Comparison of ENCODE assay signal across 23 cellular contexts in the genomic region with DNA sequence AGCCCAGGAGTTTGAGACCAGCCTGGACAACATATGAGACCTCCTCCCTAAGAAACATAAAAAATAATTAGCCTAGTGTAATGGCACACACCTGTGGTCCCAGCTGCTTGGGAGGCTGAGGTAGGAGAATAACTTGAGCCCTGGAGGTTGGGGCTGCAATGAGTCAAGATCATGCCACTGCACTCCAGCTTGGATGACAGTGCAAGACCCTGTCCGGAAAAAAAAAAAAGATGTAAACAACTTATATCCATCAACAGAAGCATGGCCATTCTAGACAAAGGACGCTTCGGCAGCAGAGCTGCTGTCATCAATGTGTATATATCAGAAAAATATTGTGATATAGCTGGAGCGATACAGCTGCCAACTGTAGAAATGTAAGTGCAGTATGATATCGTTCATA.
"Had no signal": no experiment of that assay in that cellular context is flagged by ENCODE, and none has a peak within 500 bp of the region (broad histone marks: within the 10 kb centered on the region; RNA-seq: fewer than 3 reads in every experiment).

No MANE protein-coding gene starts in this region.

- H3K27me3 ChIP-seq: gastrocnemius medialis, neural progenitor cell, right atrium auricular region, thyroid gland, upper lobe of left lung had no signal

- H3K79me2 ChIP-seq: parathyroid adenoma had no signal

- H3K27me3 Mint-ChIP-seq: progenitor cell of endocrine pancreas; stimulated activated naive CD8-positive, alpha-beta T cell treated with anti-CD3 and anti-CD28 coated beads, Interleukin-15, amount 100 ng/mL, for 72 hours had no signal

- H3K9ac ChIP-seq: neural progenitor cell, parathyroid adenoma had no signal

- H3K4me2 ChIP-seq: neural progenitor cell, smooth muscle cell had no signal

- H3K9me3 ChIP-seq: gastrocnemius medialis, lower lobe of right lung, right atrium auricular region, thyroid gland, upper lobe of left lung had no signal

- H3K27ac ChIP-seq: lower lobe of right lung, neural progenitor cell, parathyroid adenoma, right atrium auricular region, thyroid gland, upper lobe of left lung had no signal

- DNase-seq: cortex of kidney; effector CD4-positive, alpha-beta T cell; foreskin fibroblast; gastrocnemius medialis; head of caudate nucleus; left ventricle myocardium superior; lower lobe of right lung; stimulated activated CD4-positive, alpha-beta T cell treated with anti-CD3 and anti-CD28 coated beads, Interleukin-12 subunit alpha, Interleukin-12 subunit beta, amount 100 ng/mL, for 4 hours; stimulated activated CD4-positive, alpha-beta T cell treated with anti-CD3 and anti-CD28 coated beads, Interleukin-1b, Interleukin-23, amount 100 ng/mL, for 48 hours; stimulated activated CD4-positive, alpha-beta T cell treated with anti-CD3 and anti-CD28 coated beads, Interleukin-4, amount 100 ng/mL, for 1 hour; stimulated activated CD8-positive, alpha-beta memory T cell treated with anti-CD3 and anti-CD28 coated beads, Interleukin-4, amount 100 ng/mL, for 48 hours; stimulated activated naive CD4-positive, alpha-beta T cell; stimulated activated naive CD8-positive, alpha-beta T cell treated with anti-CD3 and anti-CD28 coated beads, Interleukin-15, amount 100 ng/mL, for 72 hours; thyroid gland; upper lobe of left lung had no signal

- ATAC-seq: esophagus mucosa; gastrocnemius medialis; left ventricle myocardium superior; lower lobe of right lung; sciatic nerve; stimulated activated naive CD8-positive, alpha-beta T cell treated with anti-CD3 and anti-CD28 coated beads, Interleukin-15, amount 100 ng/mL, for 72 hours had no signal

- H3K27ac Mint-ChIP-seq: neural progenitor cell; progenitor cell of endocrine pancreas; stimulated activated naive CD8-positive, alpha-beta T cell treated with anti-CD3 and anti-CD28 coated beads, Interleukin-15, amount 100 ng/mL, for 72 hours had no signal

- H3K9me3 Mint-ChIP-seq: nephron; stimulated activated naive CD8-positive, alpha-beta T cell treated with anti-CD3 and anti-CD28 coated beads, Interleukin-15, amount 100 ng/mL, for 72 hours had no signal

- H3K36me3 ChIP-seq: gastrocnemius medialis, lower lobe of right lung, neural progenitor cell, right atrium auricular region, thyroid gland, upper lobe of left lung had no signal

- H3K4me3 ChIP-seq: gastrocnemius medialis, lower lobe of right lung, neural progenitor cell, right atrium auricular region, smooth muscle cell, thyroid gland, upper lobe of left lung had no signal

- H3K4me3 Mint-ChIP-seq: nephron; neural progenitor cell; stimulated activated naive CD8-positive, alpha-beta T cell treated with anti-CD3 and anti-CD28 coated beads, Interleukin-15, amount 100 ng/mL, for 72 hours had no signal

- H2AFZ ChIP-seq: neural progenitor cell, parathyroid adenoma had no signal
